16 cellular contexts compared by ENCODE assay signal in the genomic region with DNA sequence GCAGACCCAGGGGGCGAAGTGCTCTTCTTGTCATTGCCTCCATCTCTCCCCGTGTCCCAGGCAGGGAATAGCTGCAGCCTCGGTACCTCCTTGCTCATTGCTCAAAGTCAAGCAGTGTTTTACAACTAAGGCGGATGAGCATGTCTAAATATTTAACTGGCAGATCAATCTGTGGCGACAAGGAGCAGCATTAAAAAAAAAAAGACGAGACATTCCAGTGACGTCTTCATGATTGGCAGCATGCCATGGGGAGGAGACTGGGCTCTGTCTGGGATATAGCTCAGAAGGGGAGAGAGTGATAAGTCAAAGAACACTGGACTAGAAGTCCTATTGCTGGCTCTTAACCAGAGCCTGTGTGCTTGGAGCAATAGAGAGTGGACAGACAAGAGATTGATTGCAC.
DNase-seq lines count a peak whose midpoint lies in the region; ATAC-seq and TF ChIP-seq lines count a peak whose summit lies in the region.
"Had no signal": no experiment of that assay in that cellular context is flagged by ENCODE, and none has a peak within 500 bp of the region (broad histone marks: within the 10 kb centered on the region; RNA-seq: fewer than 3 reads in every experiment).

No MANE protein-coding gene starts in this region.

- H3K4me3 Mint-ChIP-seq in CD4-positive, alpha-beta memory T cell, result no peak overlapping the region
- H3K4me3 Mint-ChIP-seq: activated CD8-positive, alpha-beta T cell treated with anti-CD3 and anti-CD28 coated beads, Interleukin-2, amount 10 ng/mL, durations not matched to agents 7 days and 5 days; activated naive CD8-positive, alpha-beta T cell; CD4-positive, CD25-positive, alpha-beta regulatory T cell had no signal

- no peaks in the 10 kb centered on the region for H3K4me1 ChIP-seq in mucosa of descending colon (ENCODE audit: low read depth)
- no peaks in the 10 kb centered on the region for H3K4me1 ChIP-seq in CD4-positive, alpha-beta memory T cell (ENCODE audit: insufficient read depth, low read length)

- no peaks in the 10 kb centered on the region for H3K36me3 Mint-ChIP-seq in CD4-positive, alpha-beta memory T cell
- H3K36me3 Mint-ChIP-seq: activated naive CD8-positive, alpha-beta T cell; CD4-positive, CD25-positive, alpha-beta regulatory T cell had no signal

- H3K9me3 ChIP-seq in mucosa of descending colon, result no peaks in the 10 kb centered on the region
- no peaks in the 10 kb centered on the region for H3K9me3 ChIP-seq in CD4-positive, alpha-beta memory T cell (ENCODE audit: control insufficient read depth in 1 of 2, low read length in 2 of 2)

- CTCF ChIA-PET in CD4-positive, alpha-beta memory T cell (lab: Charles Lee; ENCODE audit: partially characterized antibody), result no interaction called here

- no peaks in the 10 kb centered on the region for H3K36me3 ChIP-seq in brain microvascular endothelial cell (replicated peaks)
- no peaks in the 10 kb centered on the region for H3K36me3 ChIP-seq in mucosa of descending colon (ENCODE audit: low read depth)
- no peaks in the 10 kb centered on the region for H3K36me3 ChIP-seq in CD4-positive, alpha-beta memory T cell (ENCODE audit: insufficient read depth, low read length)

- in situ Hi-C loops in brain microvascular endothelial cell (cut with HindIII; ENCODE audit: low pct_ligation_motif_present, low sequenced_read_pairs), result no loop called here
- in situ Hi-C loops in GM13976 (cut with MboI; ENCODE audit: low sequenced_read_pairs, unreplicated experiment), result no loop called here

- H3K27ac Mint-ChIP-seq in CD4-positive, alpha-beta memory T cell, result no peak overlapping the region
- H3K27ac Mint-ChIP-seq: activated CD8-positive, alpha-beta T cell treated with anti-CD3 and anti-CD28 coated beads, Interleukin-2, amount 10 ng/mL, durations not matched to agents 7 days and 5 days; activated naive CD8-positive, alpha-beta T cell; CD4-positive, CD25-positive, alpha-beta regulatory T cell had no signal

- H3K27me3 ChIP-seq in brain microvascular endothelial cell (replicated peaks), result no peaks in the 10 kb centered on the region
- no peaks in the 10 kb centered on the region for H3K27me3 ChIP-seq in CD4-positive, alpha-beta memory T cell (ENCODE audit: insufficient read depth, low read length)

- intact Hi-C loops in mucosa of descending colon (cut with DNase I, micrococcal nuclease), result no loop called here
- intact Hi-C loops in CD4-positive, alpha-beta memory T cell (cut with micrococcal nuclease), result no loop called here

- H3K9me3 Mint-ChIP-seq in CD4-positive, alpha-beta memory T cell, result peaks cover 0 to 4% (median 0%) of the 10 kb centered on the region in 8 donors

- peaks cover 0 to 7% of the 10 kb centered on the region in 2 donors for H3K27me3 Mint-ChIP-seq in CD4-positive, alpha-beta memory T cell

- no peak overlapping the region for H3K27ac ChIP-seq in brain microvascular endothelial cell
- H3K27ac ChIP-seq in CD4-positive, alpha-beta memory T cell (ENCODE audit: low read depth, low read length), result no peak overlapping the region

- POLR2A ChIA-PET in CD4-positive, alpha-beta memory T cell (lab: Charles Lee; ENCODE audit: partially characterized antibody), result interaction anchor here (1.0 kb wide), 1 partner anchor 8 kb away, joined by 3 read pairs; no protein-coding TSS in a partner anchor

- ATAC-seq in mucosa of descending colon (peak; percentile 48), HG03439 (IDR thresholded peaks at IDR 0.05; ENCODE audit: unreplicated experiment) (no peak)
- ATAC-seq: activated CD8-positive, alpha-beta T cell treated with anti-CD3 and anti-CD28 coated beads, Interleukin-2, amount 10 ng/mL, durations not matched to agents 7 days and 5 days had no signal

- TF ChIP-seq CTCF in brain microvascular endothelial cell (IDR thresholded peaks at IDR 0.05; ENCODE audit: low read depth, low read length, missing control alignments) (no peak), mucosa of descending colon (IDR thresholded peaks at IDR 0.05) (no peak), GM13976 (IDR thresholded peaks at IDR 0.05; ENCODE audit: borderline replicate concordance, control extremely low read depth, extremely low read depth, insufficient read depth, missing control alignments) (no peak)

- H3K4me1 Mint-ChIP-seq in CD4-positive, alpha-beta memory T cell, result no peaks in the 10 kb centered on the region
- H3K4me1 Mint-ChIP-seq: CD4-positive, CD25-positive, alpha-beta regulatory T cell had no signal

- H3K4me3 ChIP-seq in brain microvascular endothelial cell (ENCODE audit: low read depth, low read length) (no peak overlapping the region), mucosa of descending colon (no peak overlapping the region)
- no peak overlapping the region for H3K4me3 ChIP-seq in CD4-positive, alpha-beta memory T cell (ENCODE audit: low read length in 2 of 2)

- DNase-seq in AG20443 (ENCODE audit: low spot score) (peak; percentile 32), HT1080 (ENCODE audit: low read depth) (peak; percentile 32), brain microvascular endothelial cell (peak; percentile 12), mucosa of descending colon (peak in 2 of 3 donors; percentile 27 to 58), GM13976 (ENCODE audit: low spot score) (no peak), NCI-H2107 treated with DMSO at 0.1 percent for 48 hours (lab: John Stamatoyannopoulos, UW; ENCODE audit: unreplicated experiment) (no peak)
- DNase-seq in CD4-positive, alpha-beta memory T cell, result no peak
- DNase-seq: activated CD8-positive, alpha-beta T cell treated with anti-CD3 and anti-CD28 coated beads, Interleukin-2, amount 10 ng/mL, durations not matched to agents 7 days and 5 days; CD4-positive, CD25-positive, alpha-beta regulatory T cell; cortex of kidney; foreskin melanocyte; NCI-H1930; nucleus accumbens; T-helper 9 cell had no signal

Comparison
In these comparisons a context has a peak if more than half of its experiments do, and no peak if none do; other contexts are left out.
1. DNase-seq: peak in AG20443 (single experiment), HT1080 (single experiment), brain microvascular endothelial cell (single experiment) and mucosa of descending colon (2 of 3); none in GM13976 (single experiment), CD4-positive, alpha-beta memory T cell (0 of 5) and NCI-H2107 treated with DMSO at 0.1 percent for 48 hours (single experiment).